ENCODE assay signal across 14 cellular contexts in the genomic region with DNA sequence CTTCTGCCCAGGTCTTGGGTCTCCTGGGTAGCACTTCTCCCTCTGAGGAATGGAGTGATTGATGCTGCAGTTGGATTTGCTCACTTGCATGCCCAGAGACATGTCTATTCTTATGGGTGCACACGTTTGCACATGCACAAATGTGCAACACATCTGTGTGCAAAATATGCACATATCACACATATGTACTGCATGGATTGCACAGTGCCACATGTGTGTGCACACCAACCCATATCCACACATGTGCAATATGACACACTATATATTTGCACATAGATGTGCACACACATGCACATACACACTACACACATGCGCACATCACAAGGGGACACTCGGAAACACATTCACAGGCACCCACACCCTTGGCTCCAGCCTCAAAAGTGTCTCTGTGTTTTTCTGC. TPM values are rescaled to one million over a fixed set of nuclear protein-coding genes. Genes with fewer than 3 reads are reported as not detected.
DNase-seq lines count a peak whose midpoint lies in the region; ATAC-seq and TF ChIP-seq lines count a peak whose summit lies in the region.
"Had no signal": no experiment of that assay in that cellular context is flagged by ENCODE, and none has a peak within 500 bp of the region (broad histone marks: within the 10 kb centered on the region; RNA-seq: fewer than 3 reads in every experiment).

No MANE protein-coding gene starts in this region.

- peaks cover 73% of the 10 kb centered on the region for H3K4me1 Mint-ChIP-seq in nephron

- H3K9me3 Mint-ChIP-seq in nephron, result no peaks in the 10 kb centered on the region
- H3K9me3 Mint-ChIP-seq: activated T-cell treated with anti-CD3 and anti-CD28 coated beads, Interleukin-2, amount 50 U/mL, for 4 hours; CD8-positive, alpha-beta memory T cell; natural killer cell had no signal

- H3K4me3 ChIP-seq in tibial nerve (peak overlapping the region in 2 of 4 donors; percentile 38 to 63), SJCRH30 (no peak overlapping the region)

- H3K27me3 ChIP-seq in tibial nerve (no peaks in the 10 kb centered on the region), SJCRH30 (no peaks in the 10 kb centered on the region)

- no peak for TF ChIP-seq POLR2A in tibial nerve (IDR thresholded peaks at IDR 0.05)

- ATAC-seq in HG03565 (IDR thresholded peaks at IDR 0.05; ENCODE audit: unreplicated experiment), result no peak
- ATAC-seq: activated CD4-positive, CD25-positive, alpha-beta regulatory T cell treated with anti-CD3 and anti-CD28 coated beads, Interleukin-2, amount 50 U/mL, for 24 hours; activated T-cell treated with anti-CD3 and anti-CD28 coated beads, Interleukin-2, amount 50 U/mL, for 4 hours; natural killer cell had no signal

- DNase-seq in RWPE1 (ENCODE audit: low spot score), result no peak
- no peak for DNase-seq in epithelial cell of prostate (ENCODE audit: low read depth, low spot score)
- no peak for DNase-seq in tibial nerve (ENCODE audit: low spot score in 2 of 2)
- DNase-seq in cortex of kidney (lab: John Stamatoyannopoulos, UW), result no peak
- no peak for DNase-seq in SJCRH30
- DNase-seq: activated T-cell treated with anti-CD3 and anti-CD28 coated beads, Interleukin-2, amount 50 U/mL, for 4 hours; CD8-positive, alpha-beta memory T cell; GF-D8; KG1; natural killer cell; NK-92 treated with Interleukin-12 subunit alpha and Interleukin-12 subunit beta, amount 100 ng/mL, for 24 hours had no signal

- no peaks in the 10 kb centered on the region for H3K9me3 ChIP-seq in tibial nerve
- no peaks in the 10 kb centered on the region for H3K9me3 ChIP-seq in SJCRH30 (replicated peaks)

- peaks cover 9% of the 10 kb centered on the region for H3K27me3 Mint-ChIP-seq in nephron (ENCODE audit: low read depth)

- peaks cover 4% of the 10 kb centered on the region for H3K36me3 Mint-ChIP-seq in nephron (ENCODE audit: low read depth)
- H3K36me3 Mint-ChIP-seq: CD8-positive, alpha-beta memory T cell; natural killer cell had no signal

- POLR2A ChIA-PET in RWPE1 (lab: Yijun Ruan, JAX; ENCODE audit: low non-redundant PET), result no interaction called here

- H3K27ac ChIP-seq in RWPE1 (peak overlapping the region; percentile 100), epithelial cell of prostate (peak overlapping the region; percentile 74), tibial nerve (peak overlapping the region; percentile 85 to 98 (median 97)), SJCRH30 (no peak overlapping the region)

- H3K36me3 ChIP-seq in tibial nerve (no peaks in the 10 kb centered on the region), SJCRH30 (no peaks in the 10 kb centered on the region)

- WGBS in tibial nerve, 2 donors, result 17 to 27% methylated on average over 3 of the region's 3 CpGs

- TF ChIP-seq CTCF in RWPE1 (conservative IDR thresholded peaks at IDR 0.05; ENCODE audit: low read depth) (no peak), nephron (IDR thresholded peaks at IDR 0.05; ENCODE audit: unreplicated experiment in 3 of 3) (no peak), tibial nerve (IDR thresholded peaks at IDR 0.05) (no peak)

- H3K4me1 ChIP-seq in tibial nerve, result peaks cover 0 to 100% (median 73%) of the 10 kb centered on the region in 4 donors
- H3K4me1 ChIP-seq in SJCRH30, result peaks cover 48% of the 10 kb centered on the region

- peak overlapping the region; percentile 80 to 88 (median 84) for H3K4me3 Mint-ChIP-seq in nephron
- H3K4me3 Mint-ChIP-seq: activated T-cell treated with anti-CD3 and anti-CD28 coated beads, Interleukin-2, amount 50 U/mL, for 4 hours; CD8-positive, alpha-beta memory T cell; natural killer cell had no signal

- no peak for TF ChIP-seq EP300 in tibial nerve (IDR thresholded peaks at IDR 0.05)

- peak overlapping the region; percentile 90 to 99 (median 97) for H3K27ac Mint-ChIP-seq in nephron
- H3K27ac Mint-ChIP-seq: natural killer cell had no signal

- CTCF ChIA-PET in RWPE1 (lab: Yijun Ruan, JAX), result no interaction called here

RNA-seq across cellular contexts. Expression of a gene that starts 0.7 kb away (rescaled TPM):
- 100 to 1,000 TPM; 251 to 334 (median 261) TPM for total RNA-seq in tibial nerve
- total RNA-seq in SJCRH30 (2014; rRNA removed; shearing (Covaris generic)), result 3.3 and 4.8 TPM in 2 replicates

RNA-seq across cellular contexts. Expression of a gene that starts 10.6 kb away (rescaled TPM):
- total RNA-seq in tibial nerve, result 1 to 10 TPM; 2.0 to 3.1 (median 2.5) TPM
- total RNA-seq in SJCRH30 (2014; rRNA removed; shearing (Covaris generic)), result not detected in 2 replicates
- total RNA-seq: CD8-positive, alpha-beta memory T cell; natural killer cell had no signal

RNA-seq across cellular contexts. Expression of a gene that starts 24.0 kb away (rescaled TPM):
- 100 to 1,000 TPM in 1 of 4 donors, 10 to 100 TPM in 3; 42.0 to 129 (median 56.2) TPM for total RNA-seq in tibial nerve
- 85.3 and 98.8 TPM in 2 replicates for total RNA-seq in SJCRH30 (2014; rRNA removed; shearing (Covaris generic))

RNA-seq across cellular contexts. Expression of a gene that starts 30.9 kb away (rescaled TPM):
- total RNA-seq in tibial nerve, result 10 to 100 TPM in 1 of 4 donors, 1 to 10 TPM in 3; 1.2 to 17.9 (median 1.8) TPM
- total RNA-seq in SJCRH30 (2014; rRNA removed; shearing (Covaris generic)), result 3.6 and 4.5 TPM in 2 replicates

RNA-seq across cellular contexts. Expression of a gene that starts 30.9 kb away (rescaled TPM):
- 10 to 100 TPM; 12.6 to 24.3 (median 15.9) TPM for total RNA-seq in tibial nerve
- 3.2 and 3.4 TPM in 2 replicates for total RNA-seq in SJCRH30 (2014; rRNA removed; shearing (Covaris generic))

Comparison
In these comparisons a context has a peak if more than half of its experiments do, and no peak if none do; other contexts are left out.
1. RNA of a gene that starts 0.7 kb away (total RNA-seq): 251 to 334 TPM in tibial nerve; 3.3 to 4.8 TPM in SJCRH30; every median in the first group is over 10 times any median in the second.